8 cellular contexts compared by ENCODE assay signal in the genomic region with DNA sequence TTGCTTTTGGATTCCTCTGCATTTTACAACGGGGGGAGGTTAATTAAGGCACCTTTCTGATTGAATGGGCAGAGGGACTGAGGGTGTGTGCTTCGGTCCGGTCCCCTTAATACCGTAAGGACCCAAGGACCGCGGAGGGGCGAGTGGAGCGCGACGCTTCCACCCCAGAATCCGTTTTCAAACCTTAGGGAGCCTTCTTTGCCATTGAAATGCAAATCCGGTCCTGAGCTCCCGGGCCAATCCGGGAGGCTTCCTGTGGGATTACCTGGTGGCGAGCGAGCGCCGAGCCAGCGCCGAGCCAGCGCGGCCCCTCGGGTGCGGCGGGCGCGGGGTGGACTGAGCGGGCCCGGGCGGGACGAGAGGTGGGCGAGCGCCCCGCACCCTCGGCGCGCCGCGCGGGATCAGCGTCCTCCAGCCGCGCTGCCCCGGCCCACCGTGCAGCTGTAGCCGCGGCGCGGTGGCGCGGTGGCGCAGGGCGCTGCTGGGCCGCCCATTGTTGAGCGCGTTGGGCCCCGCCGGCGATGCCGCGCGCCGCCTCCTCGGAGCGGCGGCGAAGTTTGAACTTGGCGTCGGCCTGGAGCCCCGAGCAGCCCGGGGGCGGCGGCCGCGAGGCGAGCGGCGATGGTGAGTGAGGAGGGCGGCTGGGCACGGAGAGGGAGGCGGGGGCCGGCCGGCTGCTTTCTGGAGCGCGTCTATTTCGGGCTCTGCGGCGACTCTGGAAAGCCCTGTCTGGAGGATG.
DNase-seq lines count a peak whose midpoint lies in the region; ATAC-seq and TF ChIP-seq lines count a peak whose summit lies in the region.

No MANE protein-coding gene starts in this region.

- peak overlapping the region; percentile 30 to 91 (median 89) for H3K27ac ChIP-seq in gastroesophageal sphincter
- peak overlapping the region; percentile 62 for H3K27ac ChIP-seq in osteoblast (ENCODE audit: low read depth, low read length)

- H2AFZ ChIP-seq in osteoblast (ENCODE audit: low read length): peak overlapping the region; percentile 85

- H3K79me2 ChIP-seq in osteoblast (ENCODE audit: insufficient read depth, low read length): peaks cover 8% of the 10 kb centered on the region

- peak overlapping the region; percentile 95 for H3K4me2 ChIP-seq in osteoblast (ENCODE audit: insufficient read depth, low read length)

- H3K4me3 ChIP-seq in MG63 (peak overlapping the region; percentile 55), gastroesophageal sphincter (peak overlapping the region; percentile 41 to 65), osteoblast (ENCODE audit: insufficient read depth, low read length) (peak overlapping the region; percentile 80)

- TF ChIP-seq CTCF in gastroesophageal sphincter (IDR thresholded peaks at IDR 0.05) (peak in 2 of 4 experiments; percentile 15 to 28), osteoblast (IDR thresholded peaks at IDR 0.05; ENCODE audit: extremely low read depth, low read depth, low read length) (no peak)

- H3K4me1 ChIP-seq in gastroesophageal sphincter (peaks cover 4 to 66% (median 12%) of the 10 kb centered on the region in 3 donors), osteoblast (ENCODE audit: insufficient read depth, low read length) (peaks cover 18% of the 10 kb centered on the region)

- ATAC-seq in GM19452 (IDR thresholded peaks at IDR 0.05; ENCODE audit: unreplicated experiment) (peak; percentile 44), gastroesophageal sphincter (peak; percentile 75), HG03196 (IDR thresholded peaks at IDR 0.05; ENCODE audit: unreplicated experiment) (no peak)

- no peak for TF ChIP-seq EP300 in gastroesophageal sphincter (IDR thresholded peaks at IDR 0.05)

- TF ChIP-seq POLR2A in gastroesophageal sphincter (IDR thresholded peaks at IDR 0.05): peak in 1 of 2 donors; percentile 52

- 2% methylated on average over 29 of the region's 88 CpGs; no CpG with 5 or more reads in 1 of the 2 donors for WGBS in gastroesophageal sphincter (ENCODE audit: low coverage in 1 of 2), 2 donors

- DNase-seq in CD1c-positive myeloid dendritic cell (ENCODE audit: extremely low spot score): peak; percentile 5
- peak; percentile 34 for DNase-seq in MG63
- peak; percentile 21 for DNase-seq in activated T-cell treated with anti-CD3 and anti-CD28 coated beads, Interleukin-2, amount 50 U/mL, for 1 hour
- peak; percentile 89 for DNase-seq in osteoblast (ENCODE audit: insufficient read length, low spot score, missing footprints)
- no peak for DNase-seq in pons (ENCODE audit: low spot score)

- H3K36me3 ChIP-seq in MG63 (no peaks in the 10 kb centered on the region), gastroesophageal sphincter (no peaks in the 10 kb centered on the region), osteoblast (ENCODE audit: insufficient read depth, low read length) (no peaks in the 10 kb centered on the region)

- no peaks in the 10 kb centered on the region for H4K20me1 ChIP-seq in osteoblast (ENCODE audit: insufficient read depth, low read length)

- H3K9me3 ChIP-seq in MG63 (no peaks in the 10 kb centered on the region), gastroesophageal sphincter (no peaks in the 10 kb centered on the region), osteoblast (ENCODE audit: low read depth, low read length) (no peaks in the 10 kb centered on the region)

- H3K27me3 ChIP-seq in MG63 (no peaks in the 10 kb centered on the region), gastroesophageal sphincter (no peaks in the 10 kb centered on the region), osteoblast (ENCODE audit: insufficient read depth, low read length) (no peaks in the 10 kb centered on the region)
